Comparison of ENCODE assay signal across 8 cellular contexts in the genomic region with DNA sequence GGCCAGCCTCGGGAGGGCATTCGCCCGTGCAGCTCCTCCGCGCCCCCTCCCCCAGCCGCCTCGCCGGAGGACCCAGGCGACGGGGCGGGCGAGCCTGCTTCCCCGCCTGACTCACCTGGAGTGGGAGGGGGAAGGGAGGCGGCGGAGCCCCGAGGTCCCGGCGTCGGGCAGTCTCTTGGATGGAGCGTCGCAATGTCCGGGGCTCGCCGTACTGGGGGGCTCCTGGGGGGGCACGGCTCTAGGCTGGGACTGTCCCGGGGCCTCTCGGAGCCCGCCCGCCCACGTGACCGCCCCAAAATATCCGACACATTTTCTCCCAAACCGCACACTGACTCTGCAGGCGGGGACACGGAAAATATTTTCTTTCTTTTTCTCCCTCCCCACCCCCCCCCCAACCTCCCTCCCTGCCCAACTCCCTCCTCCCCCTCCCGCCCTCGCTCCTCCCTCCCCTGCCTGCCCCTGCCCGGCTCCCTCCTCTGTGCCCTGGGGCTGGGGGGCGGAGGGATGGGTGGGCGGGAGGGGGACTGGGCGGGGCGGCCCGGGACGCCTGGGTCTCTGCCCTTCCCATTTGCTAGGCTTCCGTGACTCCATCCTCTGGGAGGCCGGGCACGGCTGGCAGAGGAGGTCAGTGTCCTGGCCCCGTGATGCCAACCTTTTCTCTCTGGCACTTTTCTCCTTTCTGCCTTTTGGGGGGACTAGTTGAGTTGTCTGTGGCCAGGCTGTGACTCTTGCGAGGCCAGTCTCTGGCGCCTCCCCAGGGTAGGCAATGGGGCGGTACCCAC. TPM values are rescaled to one million over a fixed set of nuclear protein-coding genes. Genes with fewer than 3 reads are reported as not detected.
DNase-seq lines count a peak whose midpoint lies in the region; ATAC-seq, FAIRE-seq and TF ChIP-seq lines count a peak whose summit lies in the region.

A gene (minus strand): TSS at position 351 of the 782 bp plus-strand sequence. CDS start 4,664 bp downstream, outside the sequence.

- H3K4me1 Mint-ChIP-seq in activated naive CD4-positive, alpha-beta T cell treated with anti-CD3 and anti-CD28 coated beads, Interleukin-2, amount 50 U/mL, for 24 hours = peaks cover 67% of the 10 kb centered on the region

- H3K4me3 ChIP-seq in RWPE2 (ENCODE audit: severe bottlenecking) = peak within 1 kb of the TSS; percentile 56
- peak within 1 kb of the TSS; percentile 29 to 62 (median 50) for H3K4me3 ChIP-seq in pancreas
- H3K4me3 ChIP-seq in aorta (ENCODE audit: low read length in 2 of 2) = peak within 1 kb of the TSS; percentile 55 to 84

- H3K27me3 ChIP-seq in RWPE2 (ENCODE audit: insufficient read depth, poor library complexity, severe bottlenecking) (no peaks in the 10 kb centered on the region), pancreas (no peaks in the 10 kb centered on the region), aorta (ENCODE audit: control insufficient read depth in 1 of 2, insufficient read depth in 2 of 2, low read length in 1 of 2) (no peaks in the 10 kb centered on the region)

- peaks cover 28% of the 10 kb centered on the region for H3K4me1 ChIP-seq in RWPE2 (ENCODE audit: insufficient read depth, poor library complexity, severe bottlenecking)
- no peaks in the 10 kb centered on the region for H3K4me1 ChIP-seq in pancreas
- peaks cover 0 to 6% of the 10 kb centered on the region in 2 donors for H3K4me1 ChIP-seq in aorta (ENCODE audit: control insufficient read depth in 1 of 2, insufficient read depth in 2 of 2, low read length in 2 of 2)

- WGBS in pancreas, 2 donors = 1% methylated on average over 35 to 49 of the region's 51 CpGs
- WGBS in aorta, 2 donors = 1% methylated on average over 33 to 51 of the region's 51 CpGs

- H3K4me3 Mint-ChIP-seq in activated naive CD4-positive, alpha-beta T cell treated with anti-CD3 and anti-CD28 coated beads, Interleukin-2, amount 50 U/mL, for 24 hours = peak within 1 kb of the TSS; percentile 87

- no peaks in the 10 kb centered on the region for H3K36me3 Mint-ChIP-seq in activated naive CD4-positive, alpha-beta T cell treated with anti-CD3 and anti-CD28 coated beads, Interleukin-2, amount 50 U/mL, for 24 hours

- ATAC-seq in RWPE2 (ENCODE audit: low read depth) (peak; percentile 62), pancreas (peak; percentile 71 to 77 (median 75)), aorta (ENCODE audit: low FRiP score) (peak; percentile 88)

- H3K27ac ChIP-seq in RWPE2 (ENCODE audit: poor library complexity, severe bottlenecking) = peak within 1 kb of the TSS; percentile 84
- peak within 1 kb of the TSS; percentile 62 to 78 (median 66) for H3K27ac ChIP-seq in pancreas
- peak within 1 kb of the TSS; percentile 79 to 91 for H3K27ac ChIP-seq in aorta (ENCODE audit: low read depth in 1 of 2, low read length in 2 of 2)

- no peak for FAIRE-seq in pancreas (lab: Jason Lieb, UNC)

- H3K27me3 Mint-ChIP-seq in activated naive CD4-positive, alpha-beta T cell treated with anti-CD3 and anti-CD28 coated beads, Interleukin-2, amount 50 U/mL, for 24 hours = no peaks in the 10 kb centered on the region

- peaks cover 7% of the 10 kb centered on the region for H3K36me3 ChIP-seq in RWPE2 (ENCODE audit: low read depth)
- no peaks in the 10 kb centered on the region for H3K36me3 ChIP-seq in pancreas
- peaks cover 0 to 2% of the 10 kb centered on the region in 2 donors for H3K36me3 ChIP-seq in aorta (ENCODE audit: control insufficient read depth in 1 of 2, insufficient read depth in 2 of 2, low read length in 1 of 2)

- intact Hi-C loops in pancreas (cut with DNase I) (no loop called here), aorta (cut with DNase I) (loop anchor here in 1 of 2 donors (1.0 to 2.0 kb wide), 2 partner anchors 11 to 19 kb away; no protein-coding TSS in a partner anchor)

- DNase-seq in NCI-H748 (lab: John Stamatoyannopoulos, UW; ENCODE audit: unreplicated experiment) = peak; percentile 66
- DNase-seq in NCI-H748 treated with DMSO at 0.1 percent for 48 hours (lab: John Stamatoyannopoulos, UW) = no peak
- DNase-seq in RWPE2 (ENCODE audit: low spot score) = no peak
- peak; percentile 83 for DNase-seq in glomerular visceral epithelial cell (ENCODE audit: extremely low spot score)
- peak in 5 of 6 donors; percentile 42 to 77 (median 69) for DNase-seq in pancreas
- peak; percentile 84 to 92 for DNase-seq in aorta
- DNase-seq in GF-D8 (lab: John Stamatoyannopoulos, UW) = no peak

- H3K27ac Mint-ChIP-seq in activated naive CD4-positive, alpha-beta T cell treated with anti-CD3 and anti-CD28 coated beads, Interleukin-2, amount 50 U/mL, for 24 hours = peak within 1 kb of the TSS; percentile 68

- TF ChIP-seq CTCF in RWPE2 (IDR thresholded peaks at IDR 0.05; ENCODE audit: poor library complexity, severe bottlenecking) = no peak
- no peak for TF ChIP-seq CTCF in pancreas (IDR thresholded peaks at IDR 0.05)

- no peaks in the 10 kb centered on the region for H3K9me3 Mint-ChIP-seq in activated naive CD4-positive, alpha-beta T cell treated with anti-CD3 and anti-CD28 coated beads, Interleukin-2, amount 50 U/mL, for 24 hours

- H3K9me3 ChIP-seq in RWPE2 (ENCODE audit: severe bottlenecking) = no peaks in the 10 kb centered on the region
- no peaks in the 10 kb centered on the region for H3K9me3 ChIP-seq in pancreas
- no peaks in the 10 kb centered on the region for H3K9me3 ChIP-seq in aorta (ENCODE audit: control insufficient read depth, low read length)

RNA-seq across cellular contexts. Expression of the gene that starts here (rescaled TPM):
- total RNA-seq in pancreas = 10 to 100 TPM in 2 of 6 donors, 1 to 10 TPM in 4; 4.4 to 18.7 (median 7.4) TPM
- polyA plus RNA-seq in pancreas = 10 to 100 TPM; 10.3 to 11.7 TPM
- 10 to 100 TPM; 32.7 to 63.9 TPM for total RNA-seq in aorta
- polyA plus RNA-seq in aorta = 10 to 100 TPM; 14.5 to 35.6 TPM

Comparison
In these comparisons a context has a peak if more than half of its experiments do, and no peak if none do; other contexts are left out.
1. DNase-seq: peak in NCI-H748 (single experiment), glomerular visceral epithelial cell (single experiment), pancreas (5 of 6) and aorta (2 of 2); none in NCI-H748 treated with DMSO at 0.1 percent for 48 hours (single experiment), RWPE2 (single experiment) and GF-D8 (single experiment).
2. Peak in every context shown above with its lines, with median percentiles within 50 percentile points of each other: ATAC-seq, H3K27ac ChIP-seq and H3K4me3 ChIP-seq.